In genomic region chr17:35117984-35118383, GRCh38 we compare ENCODE assay signal across 8 cellular contexts. TPM values are rescaled to one million over a fixed set of nuclear protein-coding genes. Genes with fewer than 3 reads are reported as not detected.
DNase-seq lines count a peak whose midpoint lies in the region; ATAC-seq and TF ChIP-seq lines count a peak whose summit lies in the region.

No MANE protein-coding gene starts in this region.

- no peaks in the 10 kb centered on the region for H3K27me3 Mint-ChIP-seq in stimulated activated naive CD8-positive, alpha-beta T cell treated with anti-CD3 and anti-CD28 coated beads, Interleukin-15, Interleukin-2, amounts not matched to agents 100 ng/mL and 50 ng/mL, for 24 hours

- TF ChIP-seq CTCF in esophagus muscularis mucosa (IDR thresholded peaks at IDR 0.05) = no peak

- TF ChIP-seq POLR2A in GM18505 (IDR thresholded peaks at IDR 0.05; ENCODE audit: borderline replicate concordance, extremely low read depth, insufficient read depth, insufficient read length) (no peak), esophagus muscularis mucosa (IDR thresholded peaks at IDR 0.05; ENCODE audit: low read depth) (no peak)

- H3K27ac Mint-ChIP-seq in stimulated activated naive CD8-positive, alpha-beta T cell treated with anti-CD3 and anti-CD28 coated beads, Interleukin-15, Interleukin-2, amounts not matched to agents 100 ng/mL and 50 ng/mL, for 24 hours = peak overlapping the region; percentile 86

- peak overlapping the region; percentile 89 for H3K4me3 Mint-ChIP-seq in stimulated activated naive CD8-positive, alpha-beta T cell treated with anti-CD3 and anti-CD28 coated beads, Interleukin-15, Interleukin-2, amounts not matched to agents 100 ng/mL and 50 ng/mL, for 24 hours

- H3K36me3 ChIP-seq in esophagus muscularis mucosa = no peaks in the 10 kb centered on the region

- H3K4me1 ChIP-seq in esophagus muscularis mucosa = peaks cover 16 to 39% (median 21%) of the 10 kb centered on the region in 4 donors

- no peak for TF ChIP-seq EP300 in esophagus muscularis mucosa (IDR thresholded peaks at IDR 0.05)

- peaks cover 23% of the 10 kb centered on the region for H3K36me3 Mint-ChIP-seq in stimulated activated naive CD8-positive, alpha-beta T cell treated with anti-CD3 and anti-CD28 coated beads, Interleukin-15, Interleukin-2, amounts not matched to agents 100 ng/mL and 50 ng/mL, for 24 hours (ENCODE audit: low read depth)

- no peaks in the 10 kb centered on the region for H3K9me3 ChIP-seq in esophagus muscularis mucosa

- no peak for ATAC-seq in stimulated activated naive CD8-positive, alpha-beta T cell treated with anti-CD3 and anti-CD28 coated beads, Interleukin-15, Interleukin-2, amounts not matched to agents 100 U/mL and 50 U/mL, for 24 hours
- no peak for ATAC-seq in GM18505 (IDR thresholded peaks at IDR 0.05; ENCODE audit: unreplicated experiment)

- no peak overlapping the region for H3K4me3 ChIP-seq in esophagus muscularis mucosa

- no peaks in the 10 kb centered on the region for H3K9me3 Mint-ChIP-seq in stimulated activated naive CD8-positive, alpha-beta T cell treated with anti-CD3 and anti-CD28 coated beads, Interleukin-15, Interleukin-2, amounts not matched to agents 100 ng/mL and 50 ng/mL, for 24 hours

- no peak for DNase-seq in stimulated activated naive CD8-positive, alpha-beta T cell treated with anti-CD3 and anti-CD28 coated beads, Interleukin-15, Interleukin-2, amounts not matched to agents 100 U/mL and 50 U/mL, for 24 hours
- peak; percentile 56 for DNase-seq in RPMI8226
- DNase-seq in fibroblast of gingiva (ENCODE audit: low read depth) = peak; percentile 50
- no peak for DNase-seq in ecto neural progenitor cell (ENCODE audit: low spot score)
- no peak for DNase-seq in cardiac septum (ENCODE audit: low spot score)
- DNase-seq in esophagus muscularis mucosa (ENCODE audit: extremely low spot score) = no peak

- no peak overlapping the region for H3K27ac ChIP-seq in esophagus muscularis mucosa (replicated peaks in 1 of 4)

- intact Hi-C loops in cardiac septum (cut with DNase I) = loop anchor here (2.0 to 5.0 kb wide), 4 partner anchors 121 to 696 kb away; no protein-coding TSS in a partner anchor
- intact Hi-C loops in esophagus muscularis mucosa (cut with DNase I) = loop anchor here (2.0 kb wide), 1 partner anchor 119 kb away; no protein-coding TSS in a partner anchor

- H3K27me3 ChIP-seq in esophagus muscularis mucosa = no peaks in the 10 kb centered on the region

- H3K4me1 Mint-ChIP-seq in stimulated activated naive CD8-positive, alpha-beta T cell treated with anti-CD3 and anti-CD28 coated beads, Interleukin-15, Interleukin-2, amounts not matched to agents 100 ng/mL and 50 ng/mL, for 24 hours (ENCODE audit: low read depth) = peaks cover 39% of the 10 kb centered on the region

RNA-seq across cellular contexts. Expression of gene RAD51D, which starts 1.7 kb away (rescaled TPM):
- total RNA-seq in cardiac septum = 6.5 TPM
- total RNA-seq in esophagus muscularis mucosa = 10 to 100 TPM in 2 of 4 donors, 1 to 10 TPM in 2; 8.9 to 12.8 (median 10.7) TPM

RNA-seq across cellular contexts. Expression of gene FNDC8, which starts 3.4 kb away (rescaled TPM):
- not detected for total RNA-seq in cardiac septum
- total RNA-seq in esophagus muscularis mucosa = not detected

RNA-seq across cellular contexts. Expression of gene NLE1, which starts 24.1 kb away (rescaled TPM):
- total RNA-seq in cardiac septum (3.8 TPM), esophagus muscularis mucosa (10 to 100 TPM in 3 of 4 donors, 1 to 10 TPM in 1; 9.6 to 16.1 (median 13.8) TPM)

RNA-seq across cellular contexts. Expression of gene UNC45B, which starts 29.6 kb away (rescaled TPM):
- 259 TPM for total RNA-seq in cardiac septum
- total RNA-seq in esophagus muscularis mucosa = under 1 TPM in 3 of 4 donors, not detected in 1; under 0.01 to 0.23 (median 0.06) TPM

RNA-seq across cellular contexts. Expression of gene RFFL, which starts 54.5 kb away (rescaled TPM):
- total RNA-seq in cardiac septum (15.5 TPM), esophagus muscularis mucosa (10 to 100 TPM; 19.5 to 40.9 (median 33.3) TPM)

Comparison
In these comparisons a context has a peak if more than half of its experiments do, and no peak if none do; other contexts are left out.
1. DNase-seq: peak in RPMI8226 (single experiment) and fibroblast of gingiva (single experiment); none in stimulated activated naive CD8-positive, alpha-beta T cell treated with anti-CD3 and anti-CD28 coated beads, Interleukin-15, Interleukin-2, amounts not matched to agents 100 U/mL and 50 U/mL, for 24 hours (single experiment), ecto neural progenitor cell (single experiment), cardiac septum (single experiment) and esophagus muscularis mucosa (single experiment).